ENCODE assay signal across 8 cellular contexts in genomic region chr9:123268950-123269302, GRCh38. TPM values are rescaled to one million over a fixed set of nuclear protein-coding genes. Genes with fewer than 3 reads are reported as not detected.
DNase-seq lines count a peak whose midpoint lies in the region; ATAC-seq and TF ChIP-seq lines count a peak whose summit lies in the region.

No MANE protein-coding gene starts in this region.

- ATAC-seq in gastrocnemius medialis (no peak), HG03280 (IDR thresholded peaks at IDR 0.05; ENCODE audit: unreplicated experiment) (no peak), HG03521 (IDR thresholded peaks at IDR 0.05; ENCODE audit: unreplicated experiment) (no peak)

- DNase-seq in GM12864 (ENCODE audit: low read depth) (no peak), foreskin fibroblast (no peak), gastrocnemius medialis (no peak), DMS114 treated with DMSO at 0.1 percent for 48 hours (lab: John Stamatoyannopoulos, UW; ENCODE audit: unreplicated experiment) (no peak), T-helper 9 cell (no peak)

- H4K20me1 ChIP-seq in SU-DHL-6 (ENCODE audit: low read depth, low read length): peaks cover 9% of the 10 kb centered on the region; the same call in 1 of the 2 replicates

- peak overlapping the region; percentile 79 for H2AFZ ChIP-seq in SU-DHL-6 (ENCODE audit: low read depth, low read length, severe bottlenecking)

- H3K9me3 ChIP-seq in SU-DHL-6 (ENCODE audit: insufficient read depth, low read length): no peaks in the 10 kb centered on the region
- no peaks in the 10 kb centered on the region for H3K9me3 ChIP-seq in gastrocnemius medialis

- H3K27ac ChIP-seq in SU-DHL-6 (ENCODE audit: low read depth, low read length): peak overlapping the region; percentile 65
- H3K27ac ChIP-seq in gastrocnemius medialis: peak overlapping the region; percentile 70 to 86 (median 82)

- H3K36me3 ChIP-seq in SU-DHL-6 (ENCODE audit: low read length): no peaks in the 10 kb centered on the region
- no peaks in the 10 kb centered on the region for H3K36me3 ChIP-seq in gastrocnemius medialis

- intact Hi-C loops in gastrocnemius medialis (cut with DNase I; ENCODE audit: low total_unique reads): loop anchor here (5.0 to 10.0 kb wide), 2 partner anchors 83 to 656 kb away; no protein-coding TSS in a partner anchor

- TF ChIP-seq POLR2A in gastrocnemius medialis (IDR thresholded peaks at IDR 0.05): no peak

- H3K79me2 ChIP-seq in SU-DHL-6 (ENCODE audit: insufficient read depth, low read length): peaks cover 42% of the 10 kb centered on the region

- H3K9ac ChIP-seq in SU-DHL-6 (ENCODE audit: low read length): peak overlapping the region; percentile 66

- in situ Hi-C loops in gastrocnemius medialis (cut with MboI; ENCODE audit: low sequenced_read_pairs in 4 of 4): no loop called here

- peak overlapping the region; percentile 82 for H3K4me3 ChIP-seq in GM12864 (ENCODE audit: low read depth, low read length)
- peak overlapping the region; percentile 59 for H3K4me3 ChIP-seq in SU-DHL-6 (ENCODE audit: insufficient read depth, low read length, poor library complexity, severe bottlenecking)
- peak overlapping the region; percentile 67 to 74 for H3K4me3 ChIP-seq in foreskin fibroblast (ENCODE audit: low read depth in 1 of 2, low read length in 2 of 2)
- H3K4me3 ChIP-seq in gastrocnemius medialis: peak overlapping the region; percentile 62 to 93 (median 66)

- no peaks in the 10 kb centered on the region for H3K9me2 ChIP-seq in SU-DHL-6 (replicated peaks; ENCODE audit: insufficient read depth, low read length)

- peak overlapping the region; percentile 70 for H3K4me2 ChIP-seq in SU-DHL-6 (ENCODE audit: low read depth, low read length, poor library complexity, severe bottlenecking)

- no peak for TF ChIP-seq CTCF in GM12864 (IDR thresholded peaks at IDR 0.05; ENCODE audit: low read depth, low read length, missing control alignments)
- no peak for TF ChIP-seq CTCF in SU-DHL-6 (IDR thresholded peaks at IDR 0.05; ENCODE audit: insufficient read depth, low read length, poor library complexity, severe bottlenecking)
- TF ChIP-seq CTCF in foreskin fibroblast (IDR thresholded peaks at IDR 0.05; ENCODE audit: low read depth, low read length): no peak
- TF ChIP-seq CTCF in gastrocnemius medialis (IDR thresholded peaks at IDR 0.05 in 4 of 5, conservative IDR thresholded peaks at IDR 0.05 in 1 of 5): no peak

- no peaks in the 10 kb centered on the region for H3K4me1 ChIP-seq in gastrocnemius medialis

- H3K27me3 ChIP-seq in SU-DHL-6 (ENCODE audit: low read length) (no peaks in the 10 kb centered on the region), gastrocnemius medialis (no peaks in the 10 kb centered on the region)

- H3F3A ChIP-seq in SU-DHL-6 (ENCODE audit: insufficient read depth): peaks cover 13% of the 10 kb centered on the region

RNA-seq across cellular contexts. Expression of gene STRBP, which starts 0.5 kb away (rescaled TPM):
- total RNA-seq in gastrocnemius medialis: 10 to 100 TPM in 2 of 4 donors, 1 to 10 TPM in 2; 5.0 to 25.0 (median 13.2) TPM
